16 cellular contexts compared by ENCODE assay signal in the genomic region with DNA sequence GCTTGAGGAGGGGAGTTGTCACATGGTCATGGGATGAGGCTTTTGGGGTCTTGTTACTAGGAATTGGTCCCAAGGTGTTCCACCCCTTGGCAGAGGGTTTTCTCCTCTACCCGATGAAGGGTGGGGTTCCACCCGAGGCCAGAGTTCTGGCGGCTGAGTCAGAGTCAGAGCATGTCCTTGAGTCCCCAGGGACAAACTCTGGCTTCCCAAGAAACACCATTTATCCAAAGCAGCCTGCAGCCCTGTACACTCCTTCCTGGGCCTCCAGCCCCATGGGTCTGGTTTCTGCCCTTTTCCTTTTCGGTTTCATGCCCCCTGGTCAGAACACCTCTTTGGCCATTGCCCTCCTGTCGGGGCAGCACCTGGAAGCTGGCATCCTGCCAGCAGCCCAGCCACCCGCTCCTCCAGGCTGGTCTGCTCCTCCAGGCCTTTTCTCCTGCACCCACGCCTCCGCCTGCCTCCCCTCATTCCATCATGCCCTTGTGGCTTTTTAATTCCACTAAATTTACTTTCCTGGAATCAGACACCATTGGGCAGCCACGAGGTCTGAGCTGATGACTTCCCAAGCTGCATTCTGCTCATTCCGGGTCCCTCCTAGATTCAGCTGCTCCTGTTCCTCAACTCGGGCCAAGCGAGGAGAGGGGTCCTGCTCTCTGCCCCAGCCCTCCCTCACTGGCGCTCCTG.
DNase-seq lines count a peak whose midpoint lies in the region; ATAC-seq and TF ChIP-seq lines count a peak whose summit lies in the region.
"Had no signal": no experiment of that assay in that cellular context is flagged by ENCODE, and none has a peak within 500 bp of the region (broad histone marks: within the 10 kb centered on the region; RNA-seq: fewer than 3 reads in every experiment).

No MANE protein-coding gene starts in this region.

- H3K4me3 Mint-ChIP-seq in WTC11 (no peak overlapping the region), nephron progenitor cell (no peak overlapping the region)
- H3K4me3 Mint-ChIP-seq: neural progenitor cell had no signal

- DNase-seq in COLO829 (ENCODE audit: low spot score) = peak; percentile 10
- peak; percentile 88 for DNase-seq in LHCN-M2 (ENCODE audit: low read depth)
- DNase-seq in coronary artery (ENCODE audit: low spot score) = no peak
- DNase-seq in retinal pigment epithelial cell (ENCODE audit: low read depth) = peak; percentile 90
- no peak for DNase-seq in WTC11 (ENCODE audit: low spot score)
- no peak for DNase-seq in nephron progenitor cell
- DNase-seq in cardiac septum (ENCODE audit: low spot score) = no peak
- DNase-seq: activated CD8-positive, alpha-beta memory T cell treated with anti-CD3 and anti-CD28 coated beads for 24 hours; Caco-2; left cardiac atrium; MV-4-11; T-helper 2 cell had no signal

- H3K27me3 Mint-ChIP-seq in WTC11 (ENCODE audit: low read depth) = no peaks in the 10 kb centered on the region; the same call in 1 of the 2 replicates
- H3K27me3 Mint-ChIP-seq in nephron progenitor cell (ENCODE audit: low read depth, poor library complexity) = peaks cover 11% of the 10 kb centered on the region

- POLR2A ChIA-PET in WTC11 (lab: Charles Lee) = interaction anchor here (0.6 kb wide), 1 partner anchor 30 kb away, joined by 3 read pairs; no protein-coding TSS in a partner anchor

- no peak for ATAC-seq in WTC11
- ATAC-seq in HG03175 (IDR thresholded peaks at IDR 0.05; ENCODE audit: unreplicated experiment) = no peak
- ATAC-seq: esophagus mucosa, left cardiac atrium had no signal

- peak overlapping the region; percentile 52 to 81 for H3K27ac ChIP-seq in coronary artery
- H3K27ac ChIP-seq: neural progenitor cell, suprapubic skin had no signal

- no peaks in the 10 kb centered on the region for H3K4me1 Mint-ChIP-seq in WTC11
- peaks cover 27% of the 10 kb centered on the region for H3K4me1 Mint-ChIP-seq in nephron progenitor cell

- intact Hi-C loops in cardiac septum (cut with DNase I) = no loop called here

- H3K36me3 Mint-ChIP-seq in WTC11 = no peaks in the 10 kb centered on the region
- H3K36me3 Mint-ChIP-seq in nephron progenitor cell (ENCODE audit: low read depth) = no peaks in the 10 kb centered on the region
- H3K36me3 Mint-ChIP-seq: neural progenitor cell had no signal

- CTCF ChIA-PET in WTC11 (lab: Charles Lee) = no interaction called here

- H3K27ac Mint-ChIP-seq in WTC11 (no peak overlapping the region), nephron progenitor cell (no peak overlapping the region)

- no peaks in the 10 kb centered on the region for H3K9me3 Mint-ChIP-seq in WTC11
- H3K9me3 Mint-ChIP-seq in nephron progenitor cell = peaks cover 4% of the 10 kb centered on the region
- H3K9me3 Mint-ChIP-seq: neural progenitor cell had no signal

- TF ChIP-seq CTCF in coronary artery (IDR thresholded peaks at IDR 0.05) = no peak
- no peak for TF ChIP-seq CTCF in retinal pigment epithelial cell (conservative IDR thresholded peaks at IDR 0.05; ENCODE audit: low read depth, low read length)
- TF ChIP-seq CTCF in WTC11 (IDR thresholded peaks at IDR 0.05) = no peak
- no peak for TF ChIP-seq CTCF in nephron progenitor cell (IDR thresholded peaks at IDR 0.05)

- no peak overlapping the region for H3K4me3 ChIP-seq in coronary artery
- no peak overlapping the region for H3K4me3 ChIP-seq in retinal pigment epithelial cell (ENCODE audit: low read length)
- H3K4me3 ChIP-seq: neural progenitor cell, suprapubic skin had no signal

TF ChIP-seq in WTC11, 78 proteins besides CTCF, POLR2A, EP300 and RAD21 (continues in another document):
- TF ChIP-seq ZNF263 (CRISPR knock-in tag; IDR thresholded peaks at IDR 0.05; ENCODE audit: low read depth) (no peak), ZNF232 (CRISPR knock-in tag; IDR thresholded peaks at IDR 0.05) (no peak), GRHL2 (CRISPR knock-in tag; IDR thresholded peaks at IDR 0.05; ENCODE audit: insufficient replicate concordance, severe bottlenecking) (no peak), ESRRA (CRISPR knock-in tag; IDR thresholded peaks at IDR 0.05; ENCODE audit: borderline replicate concordance) (no peak), CREM (CRISPR knock-in tag; IDR thresholded peaks at IDR 0.05) (no peak), JAZF1 (CRISPR knock-in tag; IDR thresholded peaks at IDR 0.05) (no peak), NFATC4 (CRISPR knock-in tag; IDR thresholded peaks at IDR 0.05) (no peak), ETV6 (CRISPR knock-in tag; IDR thresholded peaks at IDR 0.05) (no peak), ATF1 (CRISPR knock-in tag; IDR thresholded peaks at IDR 0.05) (no peak)
- TF ChIP-seq, protein P1, sequence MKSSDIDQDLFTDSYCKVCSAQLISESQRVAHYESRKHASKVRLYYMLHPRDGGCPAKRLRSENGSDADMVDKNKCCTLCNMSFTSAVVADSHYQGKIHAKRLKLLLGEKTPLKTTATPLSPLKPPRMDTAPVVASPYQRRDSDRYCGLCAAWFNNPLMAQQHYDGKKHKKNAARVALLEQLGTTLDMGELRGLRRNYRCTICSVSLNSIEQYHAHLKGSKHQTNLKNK (CRISPR knock-in tag; IDR thresholded peaks at IDR 0.05) = no peak
- TF ChIP-seq, protein P2, sequence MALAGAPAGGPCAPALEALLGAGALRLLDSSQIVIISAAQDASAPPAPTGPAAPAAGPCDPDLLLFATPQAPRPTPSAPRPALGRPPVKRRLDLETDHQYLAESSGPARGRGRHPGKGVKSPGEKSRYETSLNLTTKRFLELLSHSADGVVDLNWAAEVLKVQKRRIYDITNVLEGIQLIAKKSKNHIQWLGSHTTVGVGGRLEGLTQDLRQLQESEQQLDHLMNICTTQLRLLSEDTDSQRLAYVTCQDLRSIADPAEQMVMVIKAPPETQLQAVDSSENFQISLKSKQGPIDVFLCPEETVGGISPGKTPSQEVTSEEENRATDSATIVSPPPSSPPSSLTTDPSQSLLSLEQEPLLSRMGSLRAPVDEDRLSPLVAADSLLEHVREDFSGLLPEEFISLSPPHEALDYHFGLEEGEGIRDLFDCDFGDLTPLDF (CRISPR knock-in tag; IDR thresholded peaks at IDR 0.05) = no peak
- TF ChIP-seq, protein P3, sequence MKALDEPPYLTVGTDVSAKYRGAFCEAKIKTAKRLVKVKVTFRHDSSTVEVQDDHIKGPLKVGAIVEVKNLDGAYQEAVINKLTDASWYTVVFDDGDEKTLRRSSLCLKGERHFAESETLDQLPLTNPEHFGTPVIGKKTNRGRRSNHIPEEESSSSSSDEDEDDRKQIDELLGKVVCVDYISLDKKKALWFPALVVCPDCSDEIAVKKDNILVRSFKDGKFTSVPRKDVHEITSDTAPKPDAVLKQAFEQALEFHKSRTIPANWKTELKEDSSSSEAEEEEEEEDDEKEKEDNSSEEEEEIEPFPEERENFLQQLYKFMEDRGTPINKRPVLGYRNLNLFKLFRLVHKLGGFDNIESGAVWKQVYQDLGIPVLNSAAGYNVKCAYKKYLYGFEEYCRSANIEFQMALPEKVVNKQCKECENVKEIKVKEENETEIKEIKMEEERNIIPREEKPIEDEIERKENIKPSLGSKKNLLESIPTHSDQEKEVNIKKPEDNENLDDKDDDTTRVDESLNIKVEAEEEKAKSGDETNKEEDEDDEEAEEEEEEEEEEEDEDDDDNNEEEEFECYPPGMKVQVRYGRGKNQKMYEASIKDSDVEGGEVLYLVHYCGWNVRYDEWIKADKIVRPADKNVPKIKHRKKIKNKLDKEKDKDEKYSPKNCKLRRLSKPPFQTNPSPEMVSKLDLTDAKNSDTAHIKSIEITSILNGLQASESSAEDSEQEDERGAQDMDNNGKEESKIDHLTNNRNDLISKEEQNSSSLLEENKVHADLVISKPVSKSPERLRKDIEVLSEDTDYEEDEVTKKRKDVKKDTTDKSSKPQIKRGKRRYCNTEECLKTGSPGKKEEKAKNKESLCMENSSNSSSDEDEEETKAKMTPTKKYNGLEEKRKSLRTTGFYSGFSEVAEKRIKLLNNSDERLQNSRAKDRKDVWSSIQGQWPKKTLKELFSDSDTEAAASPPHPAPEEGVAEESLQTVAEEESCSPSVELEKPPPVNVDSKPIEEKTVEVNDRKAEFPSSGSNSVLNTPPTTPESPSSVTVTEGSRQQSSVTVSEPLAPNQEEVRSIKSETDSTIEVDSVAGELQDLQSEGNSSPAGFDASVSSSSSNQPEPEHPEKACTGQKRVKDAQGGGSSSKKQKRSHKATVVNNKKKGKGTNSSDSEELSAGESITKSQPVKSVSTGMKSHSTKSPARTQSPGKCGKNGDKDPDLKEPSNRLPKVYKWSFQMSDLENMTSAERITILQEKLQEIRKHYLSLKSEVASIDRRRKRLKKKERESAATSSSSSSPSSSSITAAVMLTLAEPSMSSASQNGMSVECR (CRISPR knock-in tag; IDR thresholded peaks at IDR 0.05; ENCODE audit: borderline replicate concordance) = no peak
- TF ChIP-seq, protein P4, sequence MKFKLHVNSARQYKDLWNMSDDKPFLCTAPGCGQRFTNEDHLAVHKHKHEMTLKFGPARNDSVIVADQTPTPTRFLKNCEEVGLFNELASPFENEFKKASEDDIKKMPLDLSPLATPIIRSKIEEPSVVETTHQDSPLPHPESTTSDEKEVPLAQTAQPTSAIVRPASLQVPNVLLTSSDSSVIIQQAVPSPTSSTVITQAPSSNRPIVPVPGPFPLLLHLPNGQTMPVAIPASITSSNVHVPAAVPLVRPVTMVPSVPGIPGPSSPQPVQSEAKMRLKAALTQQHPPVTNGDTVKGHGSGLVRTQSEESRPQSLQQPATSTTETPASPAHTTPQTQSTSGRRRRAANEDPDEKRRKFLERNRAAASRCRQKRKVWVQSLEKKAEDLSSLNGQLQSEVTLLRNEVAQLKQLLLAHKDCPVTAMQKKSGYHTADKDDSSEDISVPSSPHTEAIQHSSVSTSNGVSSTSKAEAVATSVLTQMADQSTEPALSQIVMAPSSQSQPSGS (CRISPR knock-in tag; IDR thresholded peaks at IDR 0.05; ENCODE audit: borderline replicate concordance, low read depth) = no peak
- TF ChIP-seq, protein P5, sequence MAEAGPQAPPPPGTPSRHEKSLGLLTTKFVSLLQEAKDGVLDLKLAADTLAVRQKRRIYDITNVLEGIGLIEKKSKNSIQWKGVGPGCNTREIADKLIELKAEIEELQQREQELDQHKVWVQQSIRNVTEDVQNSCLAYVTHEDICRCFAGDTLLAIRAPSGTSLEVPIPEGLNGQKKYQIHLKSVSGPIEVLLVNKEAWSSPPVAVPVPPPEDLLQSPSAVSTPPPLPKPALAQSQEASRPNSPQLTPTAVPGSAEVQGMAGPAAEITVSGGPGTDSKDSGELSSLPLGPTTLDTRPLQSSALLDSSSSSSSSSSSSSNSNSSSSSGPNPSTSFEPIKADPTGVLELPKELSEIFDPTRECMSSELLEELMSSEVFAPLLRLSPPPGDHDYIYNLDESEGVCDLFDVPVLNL (CRISPR knock-in tag; IDR thresholded peaks at IDR 0.05; ENCODE audit: borderline replicate concordance, low read depth) = no peak
- TF ChIP-seq, protein P6, sequence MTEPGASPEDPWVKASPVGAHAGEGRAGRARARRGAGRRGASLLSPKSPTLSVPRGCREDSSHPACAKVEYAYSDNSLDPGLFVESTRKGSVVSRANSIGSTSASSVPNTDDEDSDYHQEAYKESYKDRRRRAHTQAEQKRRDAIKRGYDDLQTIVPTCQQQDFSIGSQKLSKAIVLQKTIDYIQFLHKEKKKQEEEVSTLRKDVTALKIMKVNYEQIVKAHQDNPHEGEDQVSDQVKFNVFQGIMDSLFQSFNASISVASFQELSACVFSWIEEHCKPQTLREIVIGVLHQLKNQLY (CRISPR knock-in tag; IDR thresholded peaks at IDR 0.05) = no peak

Comparison
In these comparisons a context has a peak if more than half of its experiments do, and no peak if none do; other contexts are left out.
1. DNase-seq: peak in COLO829 (single experiment), LHCN-M2 (single experiment) and retinal pigment epithelial cell (single experiment); none in coronary artery (single experiment), WTC11 (single experiment), nephron progenitor cell (single experiment) and cardiac septum (single experiment).